In genomic region chr12:104358353-104359003, GRCh38 we compare ENCODE assay signal across 8 cellular contexts. TPM values are rescaled to one million over a fixed set of nuclear protein-coding genes. Genes with fewer than 3 reads are reported as not detected.
DNase-seq lines count a peak whose midpoint lies in the region; ATAC-seq lines count a peak whose summit lies in the region.

No MANE protein-coding gene starts in this region.

- no peaks in the 10 kb centered on the region for H3K27me3 Mint-ChIP-seq in activated T-helper 17 cell treated with anti-CD3 and anti-CD28 coated beads, Interleukin-2, amount 50 U/mL, for 72 hours

- H3K4me3 Mint-ChIP-seq in activated T-helper 17 cell treated with anti-CD3 and anti-CD28 coated beads, Interleukin-2, amount 50 U/mL, for 72 hours, result no peak overlapping the region

- H3K36me3 Mint-ChIP-seq in activated T-helper 17 cell treated with anti-CD3 and anti-CD28 coated beads, Interleukin-2, amount 50 U/mL, for 72 hours (ENCODE audit: low read depth), result peaks cover 3% of the 10 kb centered on the region

- peak; percentile 69 for DNase-seq in Ammon's horn (ENCODE audit: low spot score)
- DNase-seq in RPMI7951 (ENCODE audit: low read depth), result peak; percentile 54
- DNase-seq in germinal center (ENCODE audit: low spot score), result peak; percentile 88
- peak; percentile 53 for DNase-seq in renal cortical epithelial cell (ENCODE audit: low read depth)
- DNase-seq in T1000 (lab: John Stamatoyannopoulos, UW), result no peak

- H3K27ac Mint-ChIP-seq in activated T-helper 17 cell treated with anti-CD3 and anti-CD28 coated beads, Interleukin-2, amount 50 U/mL, for 72 hours, result no peak overlapping the region

- H3K9me3 Mint-ChIP-seq in activated T-helper 17 cell treated with anti-CD3 and anti-CD28 coated beads, Interleukin-2, amount 50 U/mL, for 72 hours, result no peaks in the 10 kb centered on the region

- peaks cover 6% of the 10 kb centered on the region for H3K4me1 Mint-ChIP-seq in activated T-helper 17 cell treated with anti-CD3 and anti-CD28 coated beads, Interleukin-2, amount 50 U/mL, for 72 hours

- ATAC-seq in GM19023 (IDR thresholded peaks at IDR 0.05; ENCODE audit: unreplicated experiment) (peak; percentile 66), HG03565 (IDR thresholded peaks at IDR 0.05; ENCODE audit: unreplicated experiment) (peak; percentile 79)
- peak; percentile 89 for ATAC-seq in activated T-helper 17 cell treated with anti-CD3 and anti-CD28 coated beads, Interleukin-2, amount 50 U/mL, for 72 hours (replicated peaks)

RNA-seq across cellular contexts. Expression of gene EID3, which starts 54.9 kb away (rescaled TPM):
- 0.68 and 0.72 TPM in 2 replicates for total RNA-seq in RPMI7951 (2014; rRNA removed; shearing (Covaris generic))
- 1 to 10 TPM; 3.0 to 7.3 TPM for total RNA-seq in activated T-helper 17 cell treated with anti-CD3 and anti-CD28 coated beads, Interleukin-2, amount 50 U/mL, for 72 hours
- 3.5 and 8.5 TPM in 2 replicates for total RNA-seq in renal cortical epithelial cell
